1 cellular context compared by ENCODE assay signal in the genomic region with DNA sequence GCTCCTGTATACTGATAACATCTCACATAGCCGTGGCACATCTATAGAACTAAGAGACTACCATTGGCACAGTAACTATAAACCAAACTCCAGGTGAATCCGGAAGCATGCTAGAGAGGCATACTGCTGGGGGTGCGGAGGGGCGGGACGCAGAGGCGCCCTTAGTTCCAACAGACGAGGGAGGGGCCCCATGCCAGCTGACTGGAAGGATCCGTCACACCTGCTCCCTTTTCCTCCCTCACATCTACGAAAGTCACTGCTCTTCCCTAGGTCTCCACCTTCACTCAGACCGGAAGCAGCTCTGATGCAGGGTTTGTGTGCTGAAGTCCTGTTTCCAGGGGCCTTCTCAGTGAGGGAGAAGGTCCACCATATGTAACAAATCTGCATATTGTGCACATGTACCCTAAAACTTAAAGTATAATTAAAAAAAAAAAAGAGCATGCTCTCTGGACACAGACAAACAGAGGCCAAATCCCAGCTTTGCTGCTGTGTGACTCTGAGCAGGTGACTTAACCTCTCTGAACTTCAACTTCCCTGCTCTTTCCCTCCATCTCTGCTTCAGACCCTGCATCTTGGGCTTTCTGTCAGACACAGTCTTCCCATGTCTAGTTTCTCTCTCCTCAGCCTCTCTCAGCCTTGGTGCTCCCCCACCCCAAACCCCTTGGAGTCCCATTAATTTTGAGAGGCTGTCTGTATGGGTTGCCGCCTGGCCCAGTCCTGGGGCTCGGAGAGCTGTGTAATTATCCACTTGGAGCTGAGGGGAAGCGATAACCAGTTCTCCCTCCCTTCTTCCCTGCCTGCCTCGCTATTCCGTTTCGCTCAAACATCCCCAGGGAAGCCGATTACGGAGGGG.
TF ChIP-seq lines count a peak whose summit lies in the region.

No MANE protein-coding gene starts in this region.

TF ChIP-seq in H1, 55 proteins besides CTCF, POLR2A, EP300 and RAD21:
- no peak for TF ChIP-seq SIN3A (conservative IDR thresholded peaks at IDR 0.05 in 1 of 2, IDR thresholded peaks at IDR 0.05 in 1 of 2; ENCODE audit: low read depth in 1 of 2, low read length in 2 of 2)
- no peak for TF ChIP-seq TEAD4 (IDR thresholded peaks at IDR 0.05; ENCODE audit: low read depth, low read length)
- no peak for TF ChIP-seq ZNF274 (IDR thresholded peaks at IDR 0.05; ENCODE audit: borderline replicate concordance, extremely low read depth, low read length)
- no peak for TF ChIP-seq BACH1 (IDR thresholded peaks at IDR 0.05; ENCODE audit: low read length)
- TF ChIP-seq POU5F1 (IDR thresholded peaks at IDR 0.05; ENCODE audit: low read depth, low read length), result no peak
- no peak for TF ChIP-seq NANOG (IDR thresholded peaks at IDR 0.05; ENCODE audit: insufficient read depth, low read depth, low read length, poor library complexity, severe bottlenecking)
- no peak for TF ChIP-seq GTF2F1 (IDR thresholded peaks at IDR 0.05; ENCODE audit: borderline replicate concordance, low read depth, low read length)
- TF ChIP-seq CBX8 (IDR thresholded peaks at IDR 0.05; ENCODE audit: borderline replicate concordance, low read depth, low read length), result no peak
- no peak for TF ChIP-seq SP4 (IDR thresholded peaks at IDR 0.05; ENCODE audit: low read length)
- no peak for TF ChIP-seq CEBPB (IDR thresholded peaks at IDR 0.05; ENCODE audit: low read depth, low read length)
- TF ChIP-seq KDM5A (IDR thresholded peaks at IDR 0.05; ENCODE audit: low read length), result no peak
- no peak for TF ChIP-seq JUND (IDR thresholded peaks at IDR 0.05; ENCODE audit: low read length)
- no peak for TF ChIP-seq SIRT6 (IDR thresholded peaks at IDR 0.05; ENCODE audit: low read length)
TF ChIP-seq in H1: peak in this region for 0.
